Comparison of ENCODE assay signal across 33 cellular contexts in genomic region chr3:43218156-43218555, GRCh38.
"Had no signal": no experiment of that assay in that cellular context is flagged by ENCODE, and none has a peak within 500 bp of the region (broad histone marks: within the 10 kb centered on the region; RNA-seq: fewer than 3 reads in every experiment).

No MANE protein-coding gene starts in this region.

- H3K4me3 Mint-ChIP-seq: activated CD8-positive, alpha-beta T cell treated with anti-CD3 and anti-CD28 coated beads for 36 hours; activated naive CD8-positive, alpha-beta T cell treated with anti-CD3 and anti-CD28 coated beads, Interleukin-2, amount 50 U/mL, for 24 hours; activated T-helper 1 cell treated with anti-CD3 and anti-CD28 coated beads, Interleukin-12 subunit alpha, Interleukin-12 subunit beta, Interleukin-2, Interleukin-4 antibody, amounts not matched to agents 30 ng/mL and 10 ng/mL and 1 ng/mL, durations not matched to agents 14 hours and 24 hours and 36 hours; T-helper 1 cell treated with Interleukin-12 subunit alpha and Interleukin-12 subunit beta and Interleukin-4 antibody, amounts not matched to agents 30 μg/mL and 1 μg/mL, for 36 hours had no signal

- H3K4me1 ChIP-seq: ascending aorta, SJCRH30 had no signal

- H3K27ac ChIP-seq: ascending aorta, body of pancreas, SJCRH30 had no signal

- H3K4me3 ChIP-seq: ascending aorta, body of pancreas, MG63, SJCRH30 had no signal

- H3K9me3 ChIP-seq: ascending aorta, body of pancreas, MG63, SJCRH30 had no signal

- H3K27me3 ChIP-seq: ascending aorta, body of pancreas, MG63, SJCRH30 had no signal

- H3K27me3 Mint-ChIP-seq: activated CD8-positive, alpha-beta T cell treated with anti-CD3 and anti-CD28 coated beads for 36 hours; activated naive CD8-positive, alpha-beta T cell treated with anti-CD3 and anti-CD28 coated beads, Interleukin-2, amount 50 U/mL, for 24 hours had no signal

- DNase-seq: activated CD4-positive, alpha-beta T cell treated with anti-CD3 and anti-CD28 coated beads for 4 hours; activated CD8-positive, alpha-beta memory T cell treated with anti-CD3 and anti-CD28 coated beads, Interleukin-2, amount 50 U/mL, for 4 hours; activated CD8-positive, alpha-beta T cell treated with anti-CD3 and anti-CD28 coated beads for 36 hours; activated effector memory CD4-positive, alpha-beta T cell treated with Interleukin-2 at 50 U/mL for 16 hours; activated naive CD4-positive, alpha-beta T cell treated with Interleukin-2 at 50 U/mL for 16 hours; activated naive CD8-positive, alpha-beta T cell treated with anti-CD3 and anti-CD28 coated beads, Interleukin-2, amount 50 U/mL, for 24 hours; activated T-cell treated with anti-CD3 and anti-CD28 coated beads, Interleukin-2, amount 50 U/mL, for 1 hour; body of pancreas; central memory CD4-positive, alpha-beta T cell; MG63; MV-4-11; NCI-H1092 treated with DMSO at 0.1 percent for 48 hours; NCI-H1417 treated with DMSO at 0.1 percent for 48 hours; NCI-H1694; NCI-H2029; NCI-H2107; NCI-H2171 treated with DMSO at 0.1 percent for 48 hours; NCI-H526; NCI-H774; NK-92 treated with Interleukin-12 subunit alpha and Interleukin-12 subunit beta, amount 100 ng/mL, for 24 hours; OCI-M1; Right ventricle myocardium superior; RPMI8226; SJCRH30; SW 1271 had no signal

- H3K36me3 ChIP-seq: ascending aorta, MG63, SJCRH30 had no signal

- H3K9me3 Mint-ChIP-seq: activated CD8-positive, alpha-beta T cell treated with anti-CD3 and anti-CD28 coated beads for 36 hours; activated naive CD8-positive, alpha-beta T cell treated with anti-CD3 and anti-CD28 coated beads, Interleukin-2, amount 50 U/mL, for 24 hours; activated T-helper 1 cell treated with anti-CD3 and anti-CD28 coated beads, Interleukin-12 subunit alpha, Interleukin-12 subunit beta, Interleukin-2, Interleukin-4 antibody, amounts not matched to agents 30 ng/mL and 10 ng/mL and 1 ng/mL, durations not matched to agents 14 hours and 24 hours and 36 hours; T-helper 1 cell treated with Interleukin-12 subunit alpha and Interleukin-12 subunit beta and Interleukin-4 antibody, amounts not matched to agents 30 μg/mL and 1 μg/mL, for 36 hours had no signal

- H3K27ac Mint-ChIP-seq: activated CD8-positive, alpha-beta T cell treated with anti-CD3 and anti-CD28 coated beads for 36 hours; activated naive CD4-positive, alpha-beta T cell treated with anti-CD3 and anti-CD28 coated beads, Interleukin-2, amount 50 U/mL, for 72 hours; activated naive CD8-positive, alpha-beta T cell treated with anti-CD3 and anti-CD28 coated beads, Interleukin-2, amount 50 U/mL, for 24 hours; activated T-helper 1 cell treated with anti-CD3 and anti-CD28 coated beads, Interleukin-12 subunit alpha, Interleukin-12 subunit beta, Interleukin-2, Interleukin-4 antibody, amounts not matched to agents 30 ng/mL and 10 ng/mL and 1 ng/mL, durations not matched to agents 14 hours and 24 hours and 36 hours; T-helper 1 cell treated with Interleukin-12 subunit alpha and Interleukin-12 subunit beta and Interleukin-4 antibody, amounts not matched to agents 30 μg/mL and 1 μg/mL, for 36 hours had no signal

- FAIRE-seq: bronchial epithelial cell had no signal

- H3K36me3 Mint-ChIP-seq: activated naive CD4-positive, alpha-beta T cell treated with anti-CD3 and anti-CD28 coated beads, Interleukin-2, amount 50 U/mL, for 72 hours had no signal

- ATAC-seq: activated CD4-positive, CD25-positive, alpha-beta regulatory T cell treated with anti-CD3 and anti-CD28 coated beads, Interleukin-2, amount 50 U/mL, for 24 hours; activated CD8-positive, alpha-beta T cell treated with anti-CD3 and anti-CD28 coated beads for 36 hours; activated naive CD4-positive, alpha-beta T cell treated with anti-CD3 and anti-CD28 coated beads, Interleukin-2, amount 50 U/mL, for 72 hours; activated naive CD8-positive, alpha-beta T cell treated with anti-CD3 and anti-CD28 coated beads, Interleukin-2, amount 50 U/mL, for 24 hours; body of pancreas; Panc1; SK-N-SH treated with all-trans-retinoic acid at 6 μM for 48 hours had no signal
